ENCODE assay signal across 1 cellular context in genomic region chr16:50539053-50539615, GRCh38.
A peak's percentile ranks its signal among the peaks of the same experiment; 100 is the strongest.
TF ChIP-seq lines count a peak whose summit lies in the region.

No MANE protein-coding gene starts in this region.

TF ChIP-seq in HepG2, 621 proteins besides CTCF, POLR2A, EP300 and RAD21 (continued from another document and continues in another):
- TF ChIP-seq PRDM15 (CRISPR knock-in tag; IDR thresholded peaks at IDR 0.05) (no peak), NR3C1 (CRISPR knock-in tag; IDR thresholded peaks at IDR 0.05) (no peak), HDAC6 (IDR thresholded peaks at IDR 0.05; ENCODE audit: low read depth, low read length) (no peak), HNF1A (IDR thresholded peaks at IDR 0.05; ENCODE audit: low read depth) (0 out of 2 replicates have a peak, but pooled peaks have one; percentile 32), HNF1A (CRISPR knock-in tag; IDR thresholded peaks at IDR 0.05; ENCODE audit: borderline replicate concordance) (peak; percentile 88; the same call in 1 of the 2 replicates), NFATC3 (CRISPR knock-in tag; IDR thresholded peaks at IDR 0.05) (no peak), ZBTB7A (CRISPR knock-in tag; IDR thresholded peaks at IDR 0.05) (no peak), NR2F6 (IDR thresholded peaks at IDR 0.05) (peak; percentile 82), NR2F6 (CRISPR knock-in tag; IDR thresholded peaks at IDR 0.05) (peak; percentile 77; the same call in 1 of the 2 replicates), ZNF275 (CRISPR knock-in tag; IDR thresholded peaks at IDR 0.05; ENCODE audit: borderline replicate concordance) (no peak), GTF3A (CRISPR knock-in tag; conservative IDR thresholded peaks at IDR 0.05) (0 out of 2 replicates have a peak, but pooled peaks have one; percentile 34), XBP1 (CRISPR knock-in tag; IDR thresholded peaks at IDR 0.05) (no peak), ZNF256 (CRISPR knock-in tag; conservative IDR thresholded peaks at IDR 0.05) (no peak), FOXO4 (CRISPR knock-in tag; conservative IDR thresholded peaks at IDR 0.05) (no peak), RARA (CRISPR knock-in tag; IDR thresholded peaks at IDR 0.05) (peak; percentile 81), MLLT10 (CRISPR knock-in tag; IDR thresholded peaks at IDR 0.05) (no peak), NFKBIZ (CRISPR knock-in tag; IDR thresholded peaks at IDR 0.05) (no peak), ZNF770 (CRISPR knock-in tag; IDR thresholded peaks at IDR 0.05) (0 out of 2 replicates have a peak, but pooled peaks have one; percentile 41), ZNF510 (CRISPR knock-in tag; IDR thresholded peaks at IDR 0.05; ENCODE audit: low read depth) (no peak), ZNF780A (CRISPR knock-in tag; IDR thresholded peaks at IDR 0.05) (no peak), ZNF781 (CRISPR knock-in tag; IDR thresholded peaks at IDR 0.05; ENCODE audit: borderline replicate concordance, not compliant biosample characterization) (peak; percentile 79), SMYD3 (CRISPR knock-in tag; IDR thresholded peaks at IDR 0.05) (no peak), MTERF4 (CRISPR knock-in tag; IDR thresholded peaks at IDR 0.05) (peak; percentile 83; the same call in 1 of the 2 replicates), ARID5B (CRISPR knock-in tag; IDR thresholded peaks at IDR 0.05) (peak; percentile 88), ZNF766 (CRISPR knock-in tag; IDR thresholded peaks at IDR 0.05; ENCODE audit: borderline replicate concordance) (no peak), PCBP1 (IDR thresholded peaks at IDR 0.05; ENCODE audit: borderline replicate concordance, low read depth, low read length) (0 out of 2 replicates have a peak, but pooled peaks have one; percentile 27), GATA4 (IDR thresholded peaks at IDR 0.05; ENCODE audit: borderline replicate concordance, low read depth) (peak; percentile 85; the same call in 1 of the 2 replicates), ZNF776 (CRISPR knock-in tag; IDR thresholded peaks at IDR 0.05) (no peak), ZNF496 (CRISPR knock-in tag; IDR thresholded peaks at IDR 0.05; ENCODE audit: insufficient replicate concordance) (no peak), ZNF616 (CRISPR knock-in tag; IDR thresholded peaks at IDR 0.05; ENCODE audit: low read depth) (no peak), ZNF816 (CRISPR knock-in tag; IDR thresholded peaks at IDR 0.05; ENCODE audit: borderline replicate concordance) (no peak), ZNF839 (CRISPR knock-in tag; IDR thresholded peaks at IDR 0.05; ENCODE audit: borderline replicate concordance) (no peak), GMEB2 (CRISPR knock-in tag; IDR thresholded peaks at IDR 0.05; ENCODE audit: low read depth) (0 out of 2 replicates have a peak, but pooled peaks have one; percentile 54), TBP (CRISPR knock-in tag; IDR thresholded peaks at IDR 0.05) (no peak), TERF1 (CRISPR knock-in tag; IDR thresholded peaks at IDR 0.05) (peak; percentile 19; the same call in 1 of the 2 replicates), NCOA5 (CRISPR knock-in tag; IDR thresholded peaks at IDR 0.05) (no peak), FOXP1 (IDR thresholded peaks at IDR 0.05) (peak; percentile 53; the same call in 1 of the 2 replicates), FOXP1 (CRISPR knock-in tag; IDR thresholded peaks at IDR 0.05) (peak; percentile 93), ZNF605 (CRISPR knock-in tag; IDR thresholded peaks at IDR 0.05) (peak; percentile 93), SCMH1 (CRISPR knock-in tag; IDR thresholded peaks at IDR 0.05; ENCODE audit: borderline replicate concordance) (no peak), TBX2 (CRISPR knock-in tag; IDR thresholded peaks at IDR 0.05; ENCODE audit: borderline replicate concordance) (peak; percentile 99), RBM39 (IDR thresholded peaks at IDR 0.05; ENCODE audit: low read depth, low read length, poor library complexity, severe bottlenecking) (peak; percentile 93), RBM22 (optimal IDR thresholded peaks at IDR 0.05; ENCODE audit: low read length) (peak; percentile 97)
